In genomic region chr2:23900133-23900926, GRCh38 we compare ENCODE assay signal across 1 cellular context.
TF ChIP-seq lines count a peak whose summit lies in the region.

No MANE protein-coding gene starts in this region.

TF ChIP-seq in SK-N-SH treated with all-trans-retinoic acid at 6 μM for 48 hours, 23 proteins besides CTCF, POLR2A, EP300 and RAD21 (continued from another document):
- TF ChIP-seq TSHZ2 (CRISPR knock-in tag; IDR thresholded peaks at IDR 0.05): no peak
